Comparison of ENCODE assay signal across 8 cellular contexts in genomic region chr5:32584651-32585050, GRCh38. TPM values are rescaled to one million over a fixed set of nuclear protein-coding genes. Genes with fewer than 3 reads are reported as not detected.
DNase-seq lines count a peak whose midpoint lies in the region; ATAC-seq and TF ChIP-seq lines count a peak whose summit lies in the region.

No MANE protein-coding gene starts in this region.

- H3K4me3 ChIP-seq in HUES48 (ENCODE audit: low read depth, low read length): peak overlapping the region; percentile 79
- no peak overlapping the region for H3K4me3 ChIP-seq in right atrium auricular region

- H3K9me3 ChIP-seq in HUES48 (ENCODE audit: control insufficient read depth, insufficient read depth, low read length) (no peaks in the 10 kb centered on the region), right atrium auricular region (no peaks in the 10 kb centered on the region)

- CTCF ChIA-PET in activated CD8-positive, alpha-beta T cell treated with anti-CD3 and anti-CD28 coated beads, Interleukin-2, amount 10 ng/mL, durations not matched to agents 7 days and 5 days (lab: Charles Lee): interaction anchor here (0.8 to 3.6 kb wide), 6 partner anchors 11 to 95 kb away, joined by 3 to 28 read pairs (median 3); no protein-coding TSS in a partner anchor

- H3K4me1 Mint-ChIP-seq in activated CD8-positive, alpha-beta T cell treated with anti-CD3 and anti-CD28 coated beads, Interleukin-2, amount 10 ng/mL, durations not matched to agents 7 days and 5 days (ENCODE audit: low read depth): peaks cover 59% of the 10 kb centered on the region
- peaks cover 54% of the 10 kb centered on the region for H3K4me1 Mint-ChIP-seq in memory B cell

- POLR2A ChIA-PET in activated CD8-positive, alpha-beta T cell treated with anti-CD3 and anti-CD28 coated beads, Interleukin-2, amount 10 ng/mL, durations not matched to agents 7 days and 5 days (lab: Charles Lee): interaction anchor here (0.6 to 1.6 kb wide), 12 partner anchors 10 to 858 kb away, joined by 3 to 9 read pairs (median 3); partner anchors contain the start of gene GOLPH3

- peak overlapping the region; percentile 82 for H3K4me3 Mint-ChIP-seq in activated CD8-positive, alpha-beta T cell treated with anti-CD3 and anti-CD28 coated beads, Interleukin-2, amount 10 ng/mL, durations not matched to agents 7 days and 5 days
- H3K4me3 Mint-ChIP-seq in memory B cell: peak overlapping the region; percentile 67

- H3K36me3 ChIP-seq in HUES48 (ENCODE audit: control insufficient read depth, insufficient read depth, low read length) (peaks cover 18% of the 10 kb centered on the region), right atrium auricular region (peaks cover 9% of the 10 kb centered on the region)

- H3K27ac ChIP-seq in HUES48 (ENCODE audit: low read depth, low read length) (no peak overlapping the region), right atrium auricular region (no peak overlapping the region)

- no peak overlapping the region for H3K9ac ChIP-seq in HUES48 (ENCODE audit: low read depth, low read length)

- H3K36me3 Mint-ChIP-seq in activated CD8-positive, alpha-beta T cell treated with anti-CD3 and anti-CD28 coated beads, Interleukin-2, amount 10 ng/mL, durations not matched to agents 7 days and 5 days (ENCODE audit: low read depth): peaks cover 21% of the 10 kb centered on the region
- peaks cover 11% of the 10 kb centered on the region for H3K36me3 Mint-ChIP-seq in memory B cell

- H3K4me1 ChIP-seq in HUES48 (ENCODE audit: control insufficient read depth, insufficient read depth, low read length) (peaks cover 39% of the 10 kb centered on the region), right atrium auricular region (peaks cover 0 to 22% of the 10 kb centered on the region in 2 donors)

- H3K9me3 Mint-ChIP-seq in activated CD8-positive, alpha-beta T cell treated with anti-CD3 and anti-CD28 coated beads, Interleukin-2, amount 10 ng/mL, durations not matched to agents 7 days and 5 days (ENCODE audit: insufficient read depth): no peaks in the 10 kb centered on the region
- no peaks in the 10 kb centered on the region for H3K9me3 Mint-ChIP-seq in memory B cell

- H3K27me3 ChIP-seq in HUES48 (ENCODE audit: control insufficient read depth, insufficient read depth, low read length) (no peaks in the 10 kb centered on the region), right atrium auricular region (no peaks in the 10 kb centered on the region)

- TF ChIP-seq CTCF in GM10266 (IDR thresholded peaks at IDR 0.05; ENCODE audit: control insufficient read depth, insufficient read depth, low read depth, missing control alignments): no peak
- TF ChIP-seq CTCF in right atrium auricular region (IDR thresholded peaks at IDR 0.05): no peak

- peak; percentile 48 for DNase-seq in CD1c-positive myeloid dendritic cell (ENCODE audit: extremely low spot score)
- DNase-seq in activated CD8-positive, alpha-beta T cell treated with anti-CD3 and anti-CD28 coated beads, Interleukin-2, amount 10 ng/mL, durations not matched to agents 7 days and 5 days: no peak
- DNase-seq in memory B cell (ENCODE audit: low spot score in 2 of 2): no peak
- no peak for DNase-seq in NCI-H2029 (lab: John Stamatoyannopoulos, UW)
- no peak for DNase-seq in GM10266 (ENCODE audit: extremely low spot score)
- no peak for DNase-seq in right atrium auricular region (ENCODE audit: low spot score)

- ATAC-seq in activated CD8-positive, alpha-beta T cell treated with anti-CD3 and anti-CD28 coated beads, Interleukin-2, amount 10 ng/mL, durations not matched to agents 7 days and 5 days: no peak
- ATAC-seq in memory B cell (ENCODE audit: low read depth): no peak
- ATAC-seq in GM19328 (IDR thresholded peaks at IDR 0.05; ENCODE audit: unreplicated experiment): no peak

- no peaks in the 10 kb centered on the region for H3K27me3 Mint-ChIP-seq in activated CD8-positive, alpha-beta T cell treated with anti-CD3 and anti-CD28 coated beads, Interleukin-2, amount 10 ng/mL, durations not matched to agents 7 days and 5 days (ENCODE audit: low read depth)
- H3K27me3 Mint-ChIP-seq in memory B cell: no peaks in the 10 kb centered on the region

- peak overlapping the region; percentile 88 for H3K27ac Mint-ChIP-seq in activated CD8-positive, alpha-beta T cell treated with anti-CD3 and anti-CD28 coated beads, Interleukin-2, amount 10 ng/mL, durations not matched to agents 7 days and 5 days
- peak overlapping the region; percentile 56 for H3K27ac Mint-ChIP-seq in memory B cell

RNA-seq across cellular contexts. Expression of gene SUB1, which starts 0.7 kb away (rescaled TPM):
- 100 to 1,000 TPM; 352 to 377 TPM for total RNA-seq in activated CD8-positive, alpha-beta T cell treated with anti-CD3 and anti-CD28 coated beads, Interleukin-2, amount 10 ng/mL, durations not matched to agents 7 days and 5 days
- total RNA-seq in right atrium auricular region: 100 to 1,000 TPM; 145 to 209 TPM
